22 cellular contexts compared by ENCODE assay signal in the genomic region with DNA sequence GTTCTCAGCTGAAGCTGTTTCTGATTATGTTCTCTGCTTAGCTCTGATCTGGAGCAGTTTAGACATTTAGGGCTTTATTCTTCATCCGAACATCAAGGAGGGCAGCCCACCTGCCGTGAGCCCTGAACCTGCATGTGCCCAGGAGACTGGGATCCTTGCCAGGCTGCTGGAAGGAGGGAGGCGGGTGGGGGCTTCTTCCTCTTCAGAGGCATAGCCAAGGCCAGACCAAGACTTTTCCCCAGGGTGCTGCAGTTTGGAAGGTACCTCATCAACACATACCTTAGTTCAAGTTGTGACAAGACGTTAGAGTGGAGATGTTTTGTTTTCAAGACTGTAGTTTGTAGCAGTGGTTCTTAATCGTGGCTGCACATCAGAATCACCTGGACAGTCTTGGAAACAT.
A peak's percentile ranks its signal among the peaks of the same experiment; 100 is the strongest.
DNase-seq lines count a peak whose midpoint lies in the region; ATAC-seq, FAIRE-seq and TF ChIP-seq lines count a peak whose summit lies in the region.
"Had no signal": no experiment of that assay in that cellular context is flagged by ENCODE, and none has a peak within 500 bp of the region (broad histone marks: within the 10 kb centered on the region; RNA-seq: fewer than 3 reads in every experiment).

No MANE protein-coding gene starts in this region.

- no peaks in the 10 kb centered on the region for H3K4me1 Mint-ChIP-seq in neural crest cell

- H3K36me3 ChIP-seq in bronchial epithelial cell (ENCODE audit: control insufficient read depth, insufficient read depth, low read length) = no peaks in the 10 kb centered on the region
- H3K36me3 ChIP-seq: BLaER1, HAP-1, Peyer's patch had no signal

- H3K27me3 ChIP-seq in bronchial epithelial cell (ENCODE audit: control insufficient read depth, insufficient read depth, low read length) = no peaks in the 10 kb centered on the region
- H3K27me3 ChIP-seq: Peyer's patch had no signal

- DNase-seq in DMS79 (lab: John Stamatoyannopoulos, UW) (peak; percentile 23), NCI-H1092 treated with DMSO at 0.1 percent for 48 hours (lab: John Stamatoyannopoulos, UW) (peak; percentile 7), bronchial epithelial cell (ENCODE audit: low read depth) (peak; percentile 32), neural crest cell (ENCODE audit: low read depth, low spot score) (no peak), midbrain (lab: John Stamatoyannopoulos, UW) (no peak), NCI-H446 treated with DMSO at 0.1 percent for 48 hours (lab: John Stamatoyannopoulos, UW) (no peak)
- DNase-seq: CD8-positive, alpha-beta memory T cell; GF-D8; IMR-90; NCI-H1048; NCI-H1694; NCI-H2081 treated with DMSO at 0.1 percent for 48 hours; NCI-H345; NCI-H526; NK-92 treated with Interleukin-12 subunit alpha and Interleukin-12 subunit beta, amount 100 ng/mL, for 24 hours; Peyer's patch; SW 1271 had no signal

- H3K36me3 Mint-ChIP-seq in neural crest cell (ENCODE audit: low read depth) = no peaks in the 10 kb centered on the region

- no peak for FAIRE-seq in bronchial epithelial cell (lab: Jason Lieb, UNC)
- FAIRE-seq: HTR-8/SVneo had no signal

- no peak for ATAC-seq in HG03442 (IDR thresholded peaks at IDR 0.05; ENCODE audit: unreplicated experiment)

- H3K4me3 ChIP-seq in bronchial epithelial cell (ENCODE audit: low read depth, low read length) = no peak overlapping the region
- H3K4me3 ChIP-seq: BLaER1, GM23248, HAP-1, Peyer's patch had no signal

- TF ChIP-seq CTCF in bronchial epithelial cell (IDR thresholded peaks at IDR 0.05; ENCODE audit: insufficient read depth, low read length, severe bottlenecking) (no peak), neural crest cell (conservative IDR thresholded peaks at IDR 0.05) (no peak)

- H3K27me3 Mint-ChIP-seq in neural crest cell (ENCODE audit: low read depth) = no peaks in the 10 kb centered on the region

- peak overlapping the region; percentile 68 for H3K27ac Mint-ChIP-seq in neural crest cell (ENCODE audit: unreplicated experiment)

- no peaks in the 10 kb centered on the region for H3K9me3 Mint-ChIP-seq in neural crest cell

- no peak overlapping the region for H3K4me3 Mint-ChIP-seq in neural crest cell
- H3K4me3 Mint-ChIP-seq: CD8-positive, alpha-beta memory T cell had no signal

Comparison
In these comparisons a context has a peak if more than half of its experiments do, and no peak if none do; other contexts are left out.
1. DNase-seq: peak in DMS79 (single experiment), NCI-H1092 treated with DMSO at 0.1 percent for 48 hours (single experiment) and bronchial epithelial cell (single experiment); none in neural crest cell (single experiment), midbrain (single experiment) and NCI-H446 treated with DMSO at 0.1 percent for 48 hours (single experiment).